In the genomic region with DNA sequence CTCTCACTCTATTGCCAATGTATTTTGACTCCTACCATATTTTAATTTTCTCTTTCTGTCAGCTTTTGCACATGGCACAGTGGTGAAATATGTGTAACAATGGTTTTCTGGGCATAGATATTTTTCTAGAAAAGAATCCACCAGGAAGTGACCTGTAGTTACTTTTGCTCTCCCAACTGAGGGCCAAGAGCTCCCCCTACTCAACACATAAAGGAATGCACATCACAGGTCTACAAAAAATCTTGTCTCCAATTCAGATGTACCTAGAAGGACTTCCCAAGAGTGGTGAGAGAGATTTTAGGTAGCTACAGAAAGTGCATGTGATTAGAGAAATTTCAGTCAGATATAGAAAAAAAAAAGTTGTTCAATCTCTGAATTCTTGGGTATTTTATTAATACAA, we compare ENCODE assay signal across 10 cellular contexts. TPM values are rescaled to one million over a fixed set of nuclear protein-coding genes. Genes with fewer than 3 reads are reported as not detected.
DNase-seq lines count a peak whose midpoint lies in the region; ATAC-seq and TF ChIP-seq lines count a peak whose summit lies in the region.
"Had no signal": no experiment of that assay in that cellular context is flagged by ENCODE, and none has a peak within 500 bp of the region (broad histone marks: within the 10 kb centered on the region; RNA-seq: fewer than 3 reads in every experiment).

No MANE protein-coding gene starts in this region.

- H4K20me1 ChIP-seq in OCI-LY7 (ENCODE audit: insufficient read depth, low read length), result no peaks in the 10 kb centered on the region

- DNase-seq in Calu3 (peak; percentile 46), OCI-LY7 (ENCODE audit: low spot score) (peak; percentile 10), fibroblast of mammary gland (ENCODE audit: low read depth) (no peak), stomach (no peak)
- DNase-seq: GF-D8 had no signal

- BruUV-seq in Calu3 (replicated peaks; lab: Mats Ljungman, UMichigan) (no TSS peak), OCI-LY7 (replicated peaks; lab: Mats Ljungman, UMichigan) (no TSS peak)

- no peaks in the 10 kb centered on the region for H3K36me3 ChIP-seq in OCI-LY7 (ENCODE audit: insufficient read depth, low read length)
- no peaks in the 10 kb centered on the region for H3K36me3 ChIP-seq in stomach

- no peaks in the 10 kb centered on the region for H3K9me2 ChIP-seq in OCI-LY7 (ENCODE audit: insufficient read depth, low read length)

- intact Hi-C loops in Calu3 (cut with micrococcal nuclease; ENCODE audit: unreplicated experiment), result loop anchor here (1.0 to 5.0 kb wide), 4 partner anchors 20 to 502 kb away; no protein-coding TSS in a partner anchor
- intact Hi-C loops in OCI-LY7 (cut with micrococcal nuclease; ENCODE audit: unreplicated experiment), result no loop called here
- intact Hi-C loops in stomach (cut with DNase I; ENCODE audit: low total_unique reads), result no loop called here

- H3K27ac Mint-ChIP-seq in Calu3 (ENCODE audit: unreplicated experiment), result no peak overlapping the region

- no peaks in the 10 kb centered on the region for H3K27me3 ChIP-seq in stomach

- H3K4me3 ChIP-seq in OCI-LY7 (ENCODE audit: low read depth, low read length, poor library complexity, severe bottlenecking) (no peak overlapping the region), fibroblast of mammary gland (ENCODE audit: control insufficient read depth, low read depth, low read length) (no peak overlapping the region), stomach (no peak overlapping the region)

- ATAC-seq in HG02870 (IDR thresholded peaks at IDR 0.05; ENCODE audit: unreplicated experiment) (peak; percentile 68), HG03097 (IDR thresholded peaks at IDR 0.05; ENCODE audit: low FRiP score, unreplicated experiment) (no peak), HG03196 (IDR thresholded peaks at IDR 0.05; ENCODE audit: unreplicated experiment) (no peak), GM19324 (IDR thresholded peaks at IDR 0.05; ENCODE audit: low FRiP score, unreplicated experiment) (no peak)

- TF ChIP-seq EP300 in stomach (IDR thresholded peaks at IDR 0.05), result no peak

- H3K27me3 Mint-ChIP-seq in Calu3 (ENCODE audit: unreplicated experiment), result no peaks in the 10 kb centered on the region

- POLR2A ChIA-PET in OCI-LY7 (lab: Charles Lee), result interaction anchor here (0.8 to 1.0 kb wide), 2 partner anchors 8 to 21 kb away, joined by 3 to 4 read pairs; no protein-coding TSS in a partner anchor

- H3K4me2 ChIP-seq in OCI-LY7 (ENCODE audit: low read length), result no peak overlapping the region

- H3K4me1 ChIP-seq in OCI-LY7 (ENCODE audit: insufficient read depth, low read length, poor library complexity, severe bottlenecking), result no peaks in the 10 kb centered on the region
- peaks cover 0 to 11% (median 3%) of the 10 kb centered on the region in 4 donors for H3K4me1 ChIP-seq in stomach

- no peak overlapping the region for H3K27ac ChIP-seq in OCI-LY7 (ENCODE audit: low read depth, low read length, poor library complexity, severe bottlenecking)
- no peak overlapping the region for H3K27ac ChIP-seq in stomach

- H3K9me3 Mint-ChIP-seq in Calu3 (ENCODE audit: low read depth, unreplicated experiment), result no peaks in the 10 kb centered on the region

- H2AFZ ChIP-seq in OCI-LY7 (ENCODE audit: low read length), result no peak overlapping the region

- H3K4me3 Mint-ChIP-seq in Calu3 (ENCODE audit: low read depth, unreplicated experiment), result no peak overlapping the region

- peaks cover 5% of the 10 kb centered on the region for H3K36me3 Mint-ChIP-seq in Calu3 (ENCODE audit: insufficient read depth, unreplicated experiment)

- TF ChIP-seq CTCF in Calu3 (IDR thresholded peaks at IDR 0.05; ENCODE audit: unreplicated experiment), result peak; percentile 63
- peak; percentile 72 for TF ChIP-seq CTCF in OCI-LY7 (conservative IDR thresholded peaks at IDR 0.05; ENCODE audit: low read length)
- TF ChIP-seq CTCF in fibroblast of mammary gland (conservative IDR thresholded peaks at IDR 0.05; ENCODE audit: control insufficient read depth, insufficient read depth, low read depth, low read length), result peak; percentile 15
- no peak for TF ChIP-seq CTCF in stomach (IDR thresholded peaks at IDR 0.05)

- CTCF ChIA-PET in Calu3 (lab: Charles Lee), result interaction anchor here (0.6 to 2.4 kb wide), 8 partner anchors 12 to 243 kb away, joined by 3 to 8 read pairs (median 3); no protein-coding TSS in a partner anchor
- CTCF ChIA-PET in OCI-LY7 (lab: Charles Lee; ENCODE audit: unreplicated experiment), result no interaction called here

- TF ChIP-seq POLR2A in stomach (IDR thresholded peaks at IDR 0.05), result no peak

- no peaks in the 10 kb centered on the region for H3K9me3 ChIP-seq in OCI-LY7 (ENCODE audit: low read length)
- no peaks in the 10 kb centered on the region for H3K9me3 ChIP-seq in stomach

- H3K4me1 Mint-ChIP-seq in Calu3 (ENCODE audit: low read depth, unreplicated experiment), result no peaks in the 10 kb centered on the region

- no peaks in the 10 kb centered on the region for H3K79me2 ChIP-seq in OCI-LY7 (ENCODE audit: insufficient read depth, low read depth, low read length)

RNA-seq across cellular contexts. Expression of a gene that starts 15.6 kb away (rescaled TPM):
- total RNA-seq in Calu3 (2022), result not detected in 2 replicates
- not detected in 2 replicates for total RNA-seq in OCI-LY7 (2014; rRNA removed; shearing (Covaris generic))
- not detected in 2 replicates for total RNA-seq in OCI-LY7 (2022)
- total RNA-seq in stomach, result 10 to 100 TPM in 2 of 5 donors, not detected in 3; 19.8 to 29.6 TPM
- 10 to 100 TPM in 1 of 3 donors, 1 to 10 TPM in 2; 1.1 to 24.9 (median 8.8) TPM for polyA plus RNA-seq in stomach

RNA-seq across cellular contexts. Expression of a gene that starts 53.1 kb away (rescaled TPM):
- total RNA-seq in Calu3 (2022) (not detected in 2 replicates), OCI-LY7 (2022) (not detected in 2 replicates), stomach (under 1 TPM in 1 of 5 donors, not detected in 4; 0.92 TPM)
- total RNA-seq in OCI-LY7 (2014; rRNA removed; shearing (Covaris generic)), result not detected in 2 replicates
- polyA plus RNA-seq in stomach, result 10 to 100 TPM in 1 of 3 donors, 1 to 10 TPM in 1, under 1 TPM in 1; 0.70 to 29.2 (median 6.9) TPM
- total RNA-seq: mononuclear cell had no signal

Comparison
In these comparisons a context has a peak if more than half of its experiments do, and no peak if none do; other contexts are left out.
1. DNase-seq: peak in Calu3 (single experiment) and OCI-LY7 (single experiment); none in fibroblast of mammary gland (single experiment) and stomach (single experiment).
2. CTCF ChIP-seq: peak in Calu3 (single experiment), OCI-LY7 (single experiment) and fibroblast of mammary gland (single experiment); none in stomach (0 of 7).